Comparison of ENCODE assay signal across 8 cellular contexts in the genomic region with DNA sequence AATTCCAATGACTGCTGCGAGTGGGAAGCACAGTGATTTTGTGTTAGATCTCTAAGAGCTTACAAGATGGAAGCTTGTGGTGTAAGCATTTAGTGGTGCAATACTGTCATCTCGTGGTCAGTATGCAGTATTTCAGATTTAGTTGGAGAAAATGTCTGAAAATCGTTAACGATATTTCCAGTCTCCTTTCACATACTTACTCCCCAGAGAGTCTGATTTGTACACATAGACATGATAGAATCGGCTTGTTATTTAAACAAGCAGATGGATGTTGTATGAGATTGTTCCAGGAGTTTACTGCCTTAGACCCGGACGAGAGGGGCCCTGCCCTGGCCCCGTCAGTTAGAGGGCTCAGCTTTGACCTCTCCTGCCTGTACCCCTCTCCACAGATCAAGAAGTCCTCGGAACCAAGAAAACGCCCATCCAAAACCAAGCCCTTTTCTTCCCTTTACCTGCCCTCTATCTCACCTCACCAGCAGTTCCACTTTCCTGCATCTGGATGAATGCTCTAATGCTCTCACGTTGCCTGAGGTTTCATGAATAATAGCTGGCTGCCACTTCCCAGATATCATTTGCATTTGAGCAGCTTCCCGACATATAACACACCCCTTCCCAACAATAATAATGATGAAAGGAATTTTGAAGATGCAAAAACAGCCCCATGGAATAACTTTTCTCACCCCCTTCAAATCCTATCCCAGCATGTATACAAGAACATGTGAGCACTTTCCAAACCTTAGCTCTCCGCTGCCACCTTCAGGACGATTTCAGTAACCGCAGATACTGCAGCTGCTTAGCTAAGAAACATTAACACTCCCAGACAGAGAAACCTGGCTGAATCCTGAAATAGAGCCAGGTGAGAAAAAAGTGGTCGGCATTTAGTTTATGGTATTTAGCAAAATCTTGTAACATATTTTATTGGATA.
DNase-seq lines count a peak whose midpoint lies in the region; ATAC-seq and TF ChIP-seq lines count a peak whose summit lies in the region.

No MANE protein-coding gene starts in this region.

- no peaks in the 10 kb centered on the region for H3K36me3 ChIP-seq in GM23248 (ENCODE audit: low read depth)
- H3K36me3 ChIP-seq in neural cell (ENCODE audit: insufficient read depth, low read length): no peaks in the 10 kb centered on the region

- no peaks in the 10 kb centered on the region for H3K9me2 ChIP-seq in GM23248 (ENCODE audit: insufficient read depth)
- no peaks in the 10 kb centered on the region for H3K9me2 ChIP-seq in neural cell (ENCODE audit: insufficient read depth, low read length)

- H3K4me2 ChIP-seq in GM23248 (ENCODE audit: unreplicated experiment) (peak overlapping the region; percentile 82), neural cell (ENCODE audit: low read length) (no peak overlapping the region)

- TF ChIP-seq CTCF in fibroblast of the aortic adventitia (IDR thresholded peaks at IDR 0.05; ENCODE audit: insufficient read depth, low read length) (peak; percentile 88), neural cell (IDR thresholded peaks at IDR 0.05; ENCODE audit: poor library complexity, severe bottlenecking) (peak; percentile 89)

- TF ChIP-seq EP300 in neural cell (conservative IDR thresholded peaks at IDR 0.05; ENCODE audit: poor library complexity, severe bottlenecking): no peak

- WGBS in GM23248 (ENCODE audit: low coverage in 1 of 2, low lambda C conversion rate in 2 of 2, missing lambda C conversion rate in 2 of 2), 2 experiments: 5 to 7% methylated on average over 16 of the region's 16 CpGs

- DNase-seq in Daoy (ENCODE audit: low read depth) (peak; percentile 61), GM23248 (peak; percentile 80), Kasumi-1 (lab: John Stamatoyannopoulos, UW) (peak; percentile 90 to 91), RKO (ENCODE audit: low spot score) (peak; percentile 90), fibroblast of the aortic adventitia (ENCODE audit: low read depth) (peak; percentile 98)
- peak; percentile 35 to 39 for DNase-seq in activated T-helper 1 cell treated with anti-CD3 and anti-CD28 coated beads, Interleukin-2, amount 50 U/mL, for 16 hours (ENCODE audit: low read depth in 1 of 2, low spot score in 1 of 2)
- DNase-seq in stimulated activated naive CD8-positive, alpha-beta T cell treated with anti-CD3 and anti-CD28 coated beads, Interleukin-15, Interleukin-2, amounts not matched to agents 100 U/mL and 50 U/mL, for 24 hours: peak; percentile 77

- peak overlapping the region; percentile 68 for H3K4me3 ChIP-seq in GM23248
- H3K4me3 ChIP-seq in fibroblast of the aortic adventitia (ENCODE audit: low read depth, low read length): peak overlapping the region; percentile 53
- no peak overlapping the region for H3K4me3 ChIP-seq in neural cell (ENCODE audit: low read length)

- no peaks in the 10 kb centered on the region for H3K79me2 ChIP-seq in GM23248 (ENCODE audit: insufficient read depth)
- no peaks in the 10 kb centered on the region for H3K79me2 ChIP-seq in neural cell (replicated peaks; ENCODE audit: insufficient read depth, low read length)

- H3K9ac ChIP-seq in GM23248 (peak overlapping the region; percentile 49), neural cell (ENCODE audit: low read length) (no peak overlapping the region)

- ATAC-seq in stimulated activated naive CD8-positive, alpha-beta T cell treated with anti-CD3 and anti-CD28 coated beads, Interleukin-15, Interleukin-2, amounts not matched to agents 100 U/mL and 50 U/mL, for 24 hours: peak; percentile 75

- H4K20me1 ChIP-seq in GM23248 (ENCODE audit: insufficient read depth): no peaks in the 10 kb centered on the region
- H4K20me1 ChIP-seq in neural cell (ENCODE audit: insufficient read depth): no peaks in the 10 kb centered on the region

- H3K27ac ChIP-seq in GM23248: no peak overlapping the region
- H3K27ac ChIP-seq in neural cell (ENCODE audit: low read length): no peak overlapping the region

- H3K9me3 ChIP-seq in GM23248 (ENCODE audit: low read depth) (no peaks in the 10 kb centered on the region), neural cell (ENCODE audit: low read length) (no peaks in the 10 kb centered on the region)

- H3K27me3 ChIP-seq in GM23248 (replicated peaks; ENCODE audit: insufficient read depth) (no peaks in the 10 kb centered on the region), neural cell (ENCODE audit: insufficient read depth, low read depth, low read length) (no peaks in the 10 kb centered on the region)

- H3F3A ChIP-seq in GM23248 (ENCODE audit: insufficient read depth): no peaks in the 10 kb centered on the region
- H3F3A ChIP-seq in neural cell (ENCODE audit: insufficient read depth, low read length, poor library complexity, severe bottlenecking): no peaks in the 10 kb centered on the region

- in situ Hi-C loops in GM23248 (cut with MboI): loop anchor here (10.0 kb wide), 3 partner anchors 411 to 1041 kb away; no protein-coding TSS in a partner anchor

- TF ChIP-seq RAD21 in neural cell (conservative IDR thresholded peaks at IDR 0.05): peak; percentile 96

- peaks cover 13% of the 10 kb centered on the region for H3K4me1 ChIP-seq in GM23248 (ENCODE audit: insufficient read depth)

- H2AFZ ChIP-seq in GM23248 (peak overlapping the region; percentile 93), neural cell (ENCODE audit: low read depth, low read length) (no peak overlapping the region)

TF ChIP-seq in neural cell, 6 proteins besides CTCF, POLR2A, EP300 and RAD21:
- TF ChIP-seq TAF1 (IDR thresholded peaks at IDR 0.05; ENCODE audit: low read depth) (no peak), SMC3 (conservative IDR thresholded peaks at IDR 0.05; ENCODE audit: poor library complexity) (peak; percentile 92), MXI1 (conservative IDR thresholded peaks at IDR 0.05; ENCODE audit: poor library complexity, severe bottlenecking) (peak; percentile 11)
TF ChIP-seq in neural cell: peak in this region for 2.

Comparison
In these comparisons a context has a peak if more than half of its experiments do, and no peak if none do; other contexts are left out.
1. DNase-seq: peak in every context shown above with its lines; median percentile 98 in fibroblast of the aortic adventitia; 90 in Kasumi-1; 90 in RKO; 80 in GM23248; 77 in stimulated activated naive CD8-positive, alpha-beta T cell treated with anti-CD3 and anti-CD28 coated beads, Interleukin-15, Interleukin-2, amounts not matched to agents 100 U/mL and 50 U/mL, for 24 hours; 61 in Daoy; 37 in activated T-helper 1 cell treated with anti-CD3 and anti-CD28 coated beads, Interleukin-2, amount 50 U/mL, for 16 hours.